25 cellular contexts compared by ENCODE assay signal in genomic region chr1:95957748-95958147, GRCh38.
"Had no signal": no experiment of that assay in that cellular context is flagged by ENCODE, and none has a peak within 500 bp of the region (broad histone marks: within the 10 kb centered on the region; RNA-seq: fewer than 3 reads in every experiment).

No MANE protein-coding gene starts in this region.

- H3K27me3 ChIP-seq: adrenal gland, gastroesophageal sphincter, hepatocyte, neutrophil, uterus had no signal

- H3K4me3 ChIP-seq: adrenal gland, gastroesophageal sphincter, hepatocyte, skin epidermis, uterus had no signal

- H3K4me1 ChIP-seq: adrenal gland, uterus had no signal

- ATAC-seq: activated CD4-positive, CD25-positive, alpha-beta regulatory T cell treated with anti-CD3 and anti-CD28 coated beads, Interleukin-2, amount 50 U/mL, for 24 hours; gastroesophageal sphincter; left cardiac atrium; left ventricle myocardium superior; sciatic nerve had no signal

- DNase-seq: activated CD4-positive, alpha-beta T cell treated with anti-CD3 and anti-CD28 coated beads for 48 hours; activated CD4-positive, alpha-beta T cell treated with anti-CD3 and anti-CD28 coated beads, Interleukin-2, amount 50 U/mL, for 48 hours; activated CD8-positive, alpha-beta memory T cell treated with anti-CD3 and anti-CD28 coated beads for 24 hours; activated effector memory CD4-positive, alpha-beta T cell treated with Interleukin-2 at 50 U/mL for 16 hours; activated naive CD4-positive, alpha-beta T cell treated with Interleukin-2 at 50 U/mL for 16 hours; activated naive CD8-positive, alpha-beta T cell treated with anti-CD3 and anti-CD28 coated beads for 36 hours; adrenal gland; dermis blood vessel endothelial cell; effector CD4-positive, alpha-beta T cell; left cardiac atrium; left ventricle myocardium superior; naive B cell; nephron progenitor cell; stimulated activated CD4-positive, alpha-beta T cell treated with anti-CD3 and anti-CD28 coated beads, Interleukin-12 subunit alpha, Interleukin-12 subunit beta, amount 100 ng/mL, for 4 hours; stimulated activated CD4-positive, alpha-beta T cell treated with anti-CD3 and anti-CD28 coated beads, Interleukin-4, amount 100 ng/mL, for 1 hour; substantia nigra; T-helper 9 cell; uterus; WERI-Rb-1 had no signal

- H3K36me3 ChIP-seq: adrenal gland, gastroesophageal sphincter, neutrophil, uterus, WERI-Rb-1 had no signal

- H3K27ac ChIP-seq: adrenal gland, gastroesophageal sphincter, hepatocyte, neutrophil, skin epidermis, uterus, WERI-Rb-1 had no signal

- H3K9me3 ChIP-seq: adrenal gland, neutrophil, uterus had no signal
